1 cellular context compared by ENCODE assay signal in the genomic region with DNA sequence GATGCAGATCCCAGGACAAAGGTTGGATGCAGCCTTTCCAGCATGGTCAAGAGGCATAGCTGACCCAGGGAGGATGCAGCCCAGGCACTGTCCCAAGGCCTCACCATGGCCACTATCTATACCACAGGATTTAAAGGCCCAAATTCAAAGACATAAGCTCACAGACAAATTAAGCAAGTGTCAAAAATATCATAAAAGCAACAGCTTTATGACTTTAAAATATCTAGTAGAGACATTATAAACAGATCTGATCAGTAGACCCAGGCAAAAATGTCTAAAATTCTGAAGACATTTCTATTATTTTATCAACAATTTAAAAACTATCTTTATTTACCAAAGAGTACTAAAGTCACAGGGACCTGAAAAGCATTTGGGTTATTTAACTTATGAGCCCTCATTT.
TF ChIP-seq lines count a peak whose summit lies in the region.

No MANE protein-coding gene starts in this region.

TF ChIP-seq in A549, 52 proteins besides CTCF, POLR2A, EP300 and RAD21 (continued from another document):
- TF ChIP-seq, protein P1, sequence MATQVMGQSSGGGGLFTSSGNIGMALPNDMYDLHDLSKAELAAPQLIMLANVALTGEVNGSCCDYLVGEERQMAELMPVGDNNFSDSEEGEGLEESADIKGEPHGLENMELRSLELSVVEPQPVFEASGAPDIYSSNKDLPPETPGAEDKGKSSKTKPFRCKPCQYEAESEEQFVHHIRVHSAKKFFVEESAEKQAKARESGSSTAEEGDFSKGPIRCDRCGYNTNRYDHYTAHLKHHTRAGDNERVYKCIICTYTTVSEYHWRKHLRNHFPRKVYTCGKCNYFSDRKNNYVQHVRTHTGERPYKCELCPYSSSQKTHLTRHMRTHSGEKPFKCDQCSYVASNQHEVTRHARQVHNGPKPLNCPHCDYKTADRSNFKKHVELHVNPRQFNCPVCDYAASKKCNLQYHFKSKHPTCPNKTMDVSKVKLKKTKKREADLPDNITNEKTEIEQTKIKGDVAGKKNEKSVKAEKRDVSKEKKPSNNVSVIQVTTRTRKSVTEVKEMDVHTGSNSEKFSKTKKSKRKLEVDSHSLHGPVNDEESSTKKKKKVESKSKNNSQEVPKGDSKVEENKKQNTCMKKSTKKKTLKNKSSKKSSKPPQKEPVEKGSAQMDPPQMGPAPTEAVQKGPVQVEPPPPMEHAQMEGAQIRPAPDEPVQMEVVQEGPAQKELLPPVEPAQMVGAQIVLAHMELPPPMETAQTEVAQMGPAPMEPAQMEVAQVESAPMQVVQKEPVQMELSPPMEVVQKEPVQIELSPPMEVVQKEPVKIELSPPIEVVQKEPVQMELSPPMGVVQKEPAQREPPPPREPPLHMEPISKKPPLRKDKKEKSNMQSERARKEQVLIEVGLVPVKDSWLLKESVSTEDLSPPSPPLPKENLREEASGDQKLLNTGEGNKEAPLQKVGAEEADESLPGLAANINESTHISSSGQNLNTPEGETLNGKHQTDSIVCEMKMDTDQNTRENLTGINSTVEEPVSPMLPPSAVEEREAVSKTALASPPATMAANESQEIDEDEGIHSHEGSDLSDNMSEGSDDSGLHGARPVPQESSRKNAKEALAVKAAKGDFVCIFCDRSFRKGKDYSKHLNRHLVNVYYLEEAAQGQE (IDR thresholded peaks at IDR 0.05) = no peak
- TF ChIP-seq PHF8 (IDR thresholded peaks at IDR 0.05; ENCODE audit: borderline replicate concordance, low read depth) = no peak
- TF ChIP-seq NR3C1 (IDR thresholded peaks at IDR 0.05) = no peak
- TF ChIP-seq RCOR1 (IDR thresholded peaks at IDR 0.05; ENCODE audit: low read depth, low read length) = no peak
- TF ChIP-seq CEBPB (IDR thresholded peaks at IDR 0.05) = no peak
- no peak for TF ChIP-seq KDM5A (IDR thresholded peaks at IDR 0.05)
- TF ChIP-seq MAZ (IDR thresholded peaks at IDR 0.05; ENCODE audit: borderline replicate concordance, low read depth, low read length) = no peak
- TF ChIP-seq, protein P2, sequence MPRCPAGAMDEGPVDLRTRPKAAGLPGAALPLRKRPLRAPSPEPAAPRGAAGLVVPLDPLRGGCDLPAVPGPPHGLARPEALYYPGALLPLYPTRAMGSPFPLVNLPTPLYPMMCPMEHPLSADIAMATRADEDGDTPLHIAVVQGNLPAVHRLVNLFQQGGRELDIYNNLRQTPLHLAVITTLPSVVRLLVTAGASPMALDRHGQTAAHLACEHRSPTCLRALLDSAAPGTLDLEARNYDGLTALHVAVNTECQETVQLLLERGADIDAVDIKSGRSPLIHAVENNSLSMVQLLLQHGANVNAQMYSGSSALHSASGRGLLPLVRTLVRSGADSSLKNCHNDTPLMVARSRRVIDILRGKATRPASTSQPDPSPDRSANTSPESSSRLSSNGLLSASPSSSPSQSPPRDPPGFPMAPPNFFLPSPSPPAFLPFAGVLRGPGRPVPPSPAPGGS (IDR thresholded peaks at IDR 0.05) = no peak
- no peak for TF ChIP-seq RNF2 (IDR thresholded peaks at IDR 0.05; ENCODE audit: borderline replicate concordance, low read depth)
- TF ChIP-seq ESRRA (IDR thresholded peaks at IDR 0.05; ENCODE audit: borderline replicate concordance, low read length) = no peak
- TF ChIP-seq, protein P3, sequence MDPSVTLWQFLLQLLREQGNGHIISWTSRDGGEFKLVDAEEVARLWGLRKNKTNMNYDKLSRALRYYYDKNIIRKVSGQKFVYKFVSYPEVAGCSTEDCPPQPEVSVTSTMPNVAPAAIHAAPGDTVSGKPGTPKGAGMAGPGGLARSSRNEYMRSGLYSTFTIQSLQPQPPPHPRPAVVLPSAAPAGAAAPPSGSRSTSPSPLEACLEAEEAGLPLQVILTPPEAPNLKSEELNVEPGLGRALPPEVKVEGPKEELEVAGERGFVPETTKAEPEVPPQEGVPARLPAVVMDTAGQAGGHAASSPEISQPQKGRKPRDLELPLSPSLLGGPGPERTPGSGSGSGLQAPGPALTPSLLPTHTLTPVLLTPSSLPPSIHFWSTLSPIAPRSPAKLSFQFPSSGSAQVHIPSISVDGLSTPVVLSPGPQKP (IDR thresholded peaks at IDR 0.05; ENCODE audit: low read depth, low read length) = no peak
